ENCODE assay signal across 10 cellular contexts in genomic region chr3:172098698-172099494, GRCh38. TPM values are rescaled to one million over a fixed set of nuclear protein-coding genes. Genes with fewer than 3 reads are reported as not detected.
DNase-seq lines count a peak whose midpoint lies in the region; ATAC-seq and TF ChIP-seq lines count a peak whose summit lies in the region.
"Had no signal": no experiment of that assay in that cellular context is flagged by ENCODE, and none has a peak within 500 bp of the region (broad histone marks: within the 10 kb centered on the region; RNA-seq: fewer than 3 reads in every experiment).

No MANE protein-coding gene starts in this region.

- TF ChIP-seq POLR2A in heart left ventricle (IDR thresholded peaks at IDR 0.05), result no peak
- TF ChIP-seq POLR2A in uterus (IDR thresholded peaks at IDR 0.05), result no peak

- WGBS in heart left ventricle, 4 donors, result 54 to 57% (median 54%) methylated on average over 9 of the region's 9 CpGs

- no peaks in the 10 kb centered on the region for H3K36me3 ChIP-seq in GM23338 (ENCODE audit: insufficient read depth)
- no peaks in the 10 kb centered on the region for H3K36me3 ChIP-seq in heart left ventricle
- H3K36me3 ChIP-seq in neutrophil, result no peaks in the 10 kb centered on the region
- H3K36me3 ChIP-seq in uterus, result no peaks in the 10 kb centered on the region
- H3K36me3 ChIP-seq: WERI-Rb-1 had no signal

- H3K4me1 ChIP-seq in GM23338 (ENCODE audit: insufficient read depth), result peaks cover 68% of the 10 kb centered on the region
- H3K4me1 ChIP-seq in heart left ventricle, result peaks cover 12 to 94% (median 85%) of the 10 kb centered on the region in 12 donors
- peaks cover 46 to 67% of the 10 kb centered on the region in 2 experiments for H3K4me1 ChIP-seq in neutrophil (ENCODE audit: control insufficient read depth in 1 of 2, insufficient read depth in 1 of 2, low read depth in 1 of 2, low read length in 1 of 2)
- H3K4me1 ChIP-seq in uterus, result peaks cover 5% of the 10 kb centered on the region in 2 donors

- H3K27me3 Mint-ChIP-seq in GM23338 (ENCODE audit: insufficient read depth, low read depth, poor library complexity), result no peaks in the 10 kb centered on the region
- peaks cover 8% of the 10 kb centered on the region for H3K27me3 Mint-ChIP-seq in activated naive CD4-positive, alpha-beta T cell treated with anti-CD3 and anti-CD28 coated beads, Interleukin-2, amount 10 ng/mL, durations not matched to agents 7 days and 5 days

- no peaks in the 10 kb centered on the region for H3F3A ChIP-seq in GM23338 (replicated peaks; ENCODE audit: low read depth)

- no peaks in the 10 kb centered on the region for H3K36me3 Mint-ChIP-seq in GM23338 (ENCODE audit: low read depth)
- peaks cover 6% of the 10 kb centered on the region for H3K36me3 Mint-ChIP-seq in activated naive CD4-positive, alpha-beta T cell treated with anti-CD3 and anti-CD28 coated beads, Interleukin-2, amount 10 ng/mL, durations not matched to agents 7 days and 5 days

- H3K9me2 ChIP-seq in GM23338 (ENCODE audit: insufficient read depth), result no peaks in the 10 kb centered on the region

- intact Hi-C loops in heart left ventricle (cut with DNase I) (loop anchor here in 2 of 10 donors (5.0 to 10.0 kb wide), 2 partner anchors 54 to 57 kb away; no protein-coding TSS in a partner anchor), uterus (cut with DNase I; ENCODE audit: low total_unique reads) (no loop called here)

- H3K4me3 ChIP-seq in GM23338 (no peak overlapping the region), heart left ventricle (no peak overlapping the region), neutrophil (ENCODE audit: low read depth in 1 of 2, low read length in 1 of 2) (no peak overlapping the region), uterus (no peak overlapping the region)

- peak overlapping the region; percentile 43; the same call in 2 of the 3 replicates for H3K4me3 Mint-ChIP-seq in GM23338
- no peak overlapping the region for H3K4me3 Mint-ChIP-seq in activated naive CD4-positive, alpha-beta T cell treated with anti-CD3 and anti-CD28 coated beads, Interleukin-2, amount 10 ng/mL, durations not matched to agents 7 days and 5 days

- DNase-seq in GM23338 (ENCODE audit: low spot score) (peak; percentile 80), NCI-H748 (lab: John Stamatoyannopoulos, UW; ENCODE audit: unreplicated experiment) (peak; percentile 85), heart left ventricle (no peak), NCI-H2227 (lab: John Stamatoyannopoulos, UW; ENCODE audit: unreplicated experiment) (no peak), uterus (no peak)
- no peak for DNase-seq in activated naive CD4-positive, alpha-beta T cell treated with anti-CD3 and anti-CD28 coated beads, Interleukin-2, amount 10 ng/mL, durations not matched to agents 7 days and 5 days
- DNase-seq: activated gamma-delta T cell, WERI-Rb-1 had no signal

- ATAC-seq in GM23338, result peak; percentile 91
- peak; percentile 8 to 38 (median 28) for ATAC-seq in heart left ventricle
- ATAC-seq in HG03039 (IDR thresholded peaks at IDR 0.05; ENCODE audit: unreplicated experiment), result no peak

- H3K27me3 ChIP-seq in GM23338 (ENCODE audit: insufficient read depth) (no peaks in the 10 kb centered on the region), heart left ventricle (no peaks in the 10 kb centered on the region), neutrophil (no peaks in the 10 kb centered on the region), uterus (no peaks in the 10 kb centered on the region)

- peaks cover 82% of the 10 kb centered on the region for H3K4me1 Mint-ChIP-seq in GM23338
- H3K4me1 Mint-ChIP-seq in activated naive CD4-positive, alpha-beta T cell treated with anti-CD3 and anti-CD28 coated beads, Interleukin-2, amount 10 ng/mL, durations not matched to agents 7 days and 5 days, result peaks cover 56% of the 10 kb centered on the region

- peak overlapping the region; percentile 80 for H3K27ac ChIP-seq in GM23338 (ENCODE audit: low read depth)
- H3K27ac ChIP-seq in heart left ventricle, result peak overlapping the region in 8 of 12 donors; percentile 8 to 67 (median 38)
- H3K27ac ChIP-seq in neutrophil, result peak overlapping the region; percentile 69
- H3K27ac ChIP-seq in uterus, result no peak overlapping the region
- H3K27ac ChIP-seq: WERI-Rb-1 had no signal

- H3K27ac Mint-ChIP-seq in GM23338, result peak overlapping the region; percentile 91
- no peak overlapping the region for H3K27ac Mint-ChIP-seq in activated naive CD4-positive, alpha-beta T cell treated with anti-CD3 and anti-CD28 coated beads, Interleukin-2, amount 10 ng/mL, durations not matched to agents 7 days and 5 days

- no peaks in the 10 kb centered on the region for H3K9me3 Mint-ChIP-seq in GM23338
- no peaks in the 10 kb centered on the region for H3K9me3 Mint-ChIP-seq in activated naive CD4-positive, alpha-beta T cell treated with anti-CD3 and anti-CD28 coated beads, Interleukin-2, amount 10 ng/mL, durations not matched to agents 7 days and 5 days

- no peak for TF ChIP-seq CTCF in GM23338 (conservative IDR thresholded peaks at IDR 0.05; ENCODE audit: low read depth in 2 of 2)
- no peak for TF ChIP-seq CTCF in heart left ventricle (IDR thresholded peaks at IDR 0.05)
- no peak for TF ChIP-seq CTCF in neutrophil (IDR thresholded peaks at IDR 0.05)
- no peak for TF ChIP-seq CTCF in uterus (IDR thresholded peaks at IDR 0.05)

- 0 out of 2 replicates have a peak, but pooled peaks cover 7% of the 10 kb centered on the region for H4K20me1 ChIP-seq in GM23338 (replicated peaks; ENCODE audit: insufficient read depth)

- H3K79me2 ChIP-seq in GM23338 (replicated peaks; ENCODE audit: insufficient read depth), result peaks cover 94% of the 10 kb centered on the region

- H2AFZ ChIP-seq in GM23338, result no peak overlapping the region

- CTCF ChIA-PET in activated naive CD4-positive, alpha-beta T cell treated with anti-CD3 and anti-CD28 coated beads, Interleukin-2, amount 10 ng/mL, durations not matched to agents 7 days and 5 days (lab: Charles Lee), result no interaction called here

- peak overlapping the region; percentile 39 for H3K4me2 ChIP-seq in GM23338

- H3K9me3 ChIP-seq in heart left ventricle (no peaks in the 10 kb centered on the region), neutrophil (no peaks in the 10 kb centered on the region), uterus (no peaks in the 10 kb centered on the region)

TF ChIP-seq in GM23338, 12 proteins besides CTCF, POLR2A, EP300 and RAD21 (continues in another document):
- TF ChIP-seq POLR2AphosphoS5 (IDR thresholded peaks at IDR 0.05; ENCODE audit: low read depth), result peak; percentile 29; the same call in 1 of the 2 replicates

RNA-seq across cellular contexts. Expression of gene FNDC3B, which starts 59.5 kb away (rescaled TPM):
- total RNA-seq in GM23338 (2014; rRNA removed; shearing (Covaris generic)), result 45.0 and 55.4 TPM in 2 replicates
- 17.8 and 19.1 TPM in 2 replicates for polyA plus RNA-seq in GM23338 (2016; fragmentation: Nextera tagmentation; extraction: Ambion mirVana)
- 100 to 1,000 TPM in 3 of 9 donors, 10 to 100 TPM in 6; 59.1 to 113 (median 79.0) TPM for total RNA-seq in heart left ventricle
- polyA plus RNA-seq in heart left ventricle, result 10 to 100 TPM in 1 of 2 donors, 1 to 10 TPM in 1; 9.4 to 35.8 TPM
- 100 to 1,000 TPM in 3 of 4 donors, 10 to 100 TPM in 1; 49.7 to 188 (median 165) TPM for total RNA-seq in uterus

Comparison
In these comparisons a context has a peak if more than half of its experiments do, and no peak if none do; other contexts are left out.
1. DNase-seq: peak in GM23338 (single experiment) and NCI-H748 (single experiment); none in heart left ventricle (0 of 5), NCI-H2227 (single experiment), activated naive CD4-positive, alpha-beta T cell treated with anti-CD3 and anti-CD28 coated beads, Interleukin-2, amount 10 ng/mL, durations not matched to agents 7 days and 5 days (single experiment) and uterus (0 of 2).
2. H3K27ac ChIP-seq: peak in GM23338 (single experiment), heart left ventricle (8 of 12) and neutrophil (single experiment); none in uterus (0 of 2).